8 cellular contexts compared by ENCODE assay signal in the genomic region with DNA sequence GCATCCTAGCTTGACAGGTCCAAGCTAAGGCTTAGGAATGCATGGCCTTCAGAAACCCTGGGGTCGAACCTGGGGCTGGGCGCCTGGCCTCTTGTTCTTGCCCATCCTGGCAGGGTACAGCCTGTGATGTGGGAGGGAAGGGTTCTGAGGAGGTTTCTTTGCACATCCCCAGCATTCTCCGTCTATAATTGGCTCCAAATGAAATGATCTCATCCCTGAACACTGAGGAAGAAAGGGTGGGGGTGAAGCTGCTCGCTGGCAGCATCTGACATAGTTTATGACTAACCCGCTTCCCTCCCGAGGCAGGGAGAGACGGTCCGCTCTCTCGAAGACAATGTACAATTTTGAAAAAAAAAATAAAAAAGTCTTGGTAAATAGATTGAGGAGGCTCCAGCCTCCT.
DNase-seq lines count a peak whose midpoint lies in the region; ATAC-seq and TF ChIP-seq lines count a peak whose summit lies in the region.

No MANE protein-coding gene starts in this region.

- POLR2A ChIA-PET in Panc1 (lab: Charles Lee), result no interaction called here

- in situ Hi-C loops in Panc1 (cut with HindIII; ENCODE audit: low pct_unique_long_range_greater_than_20kb, low sequenced_read_pairs), result no loop called here

- H3K9me3 ChIP-seq in Panc1 (ENCODE audit: control insufficient read depth, insufficient read depth, low read depth, low read length), result no peaks in the 10 kb centered on the region

- peak overlapping the region; percentile 0; the same call in 1 of the 2 replicates for H3K27ac ChIP-seq in Panc1 (ENCODE audit: low read length)

- ATAC-seq in Panc1 (no peak), esophagus mucosa (peak; percentile 80)

- no peaks in the 10 kb centered on the region for H3K36me3 ChIP-seq in Panc1 (ENCODE audit: control insufficient read depth, insufficient read depth, low read length)

- no peak for TF ChIP-seq CTCF in Panc1 (IDR thresholded peaks at IDR 0.05)

- H3K4me1 ChIP-seq in Panc1 (ENCODE audit: control insufficient read depth, insufficient read depth, low read length), result peaks cover 10% of the 10 kb centered on the region

- intact Hi-C loops in Panc1 (cut with micrococcal nuclease; ENCODE audit: unreplicated experiment), result no loop called here

- CTCF ChIA-PET in Panc1 (lab: Charles Lee), result no interaction called here

- DNase-seq in AG20443 (ENCODE audit: low spot score) (peak; percentile 95), Panc1 (ENCODE audit: low read depth, low spot score) (no peak), occipital lobe (lab: John Stamatoyannopoulos, UW) (peak; percentile 72), OCI-M2 (lab: John Stamatoyannopoulos, UW; ENCODE audit: unreplicated experiment) (no peak), NCI-H510A (lab: John Stamatoyannopoulos, UW) (no peak), ecto neural progenitor cell (ENCODE audit: low spot score) (no peak)
- no peak for DNase-seq in activated naive CD4-positive, alpha-beta T cell (lab: John Stamatoyannopoulos, UW)

- BruUV-seq in Panc1 (replicated peaks; lab: Mats Ljungman, UMichigan), result no TSS peak

- no peaks in the 10 kb centered on the region for H3K27me3 ChIP-seq in Panc1 (ENCODE audit: control insufficient read depth, insufficient read depth, low read length)

- no peak overlapping the region for H3K4me3 ChIP-seq in Panc1 (ENCODE audit: low read depth in 2 of 2, low read length in 2 of 2)

Comparison
In these comparisons a context has a peak if more than half of its experiments do, and no peak if none do; other contexts are left out.
1. DNase-seq: peak in AG20443 (single experiment) and occipital lobe (single experiment); none in Panc1 (single experiment), OCI-M2 (single experiment), NCI-H510A (single experiment), ecto neural progenitor cell (single experiment) and activated naive CD4-positive, alpha-beta T cell (0 of 4).